Comparison of ENCODE assay signal across 24 cellular contexts in genomic region chr3:120604382-120604781, GRCh38.
"Had no signal": no experiment of that assay in that cellular context is flagged by ENCODE, and none has a peak within 500 bp of the region (broad histone marks: within the 10 kb centered on the region; RNA-seq: fewer than 3 reads in every experiment).

No MANE protein-coding gene starts in this region.

- H3K27ac Mint-ChIP-seq: activated B cell treated with CpG ODN at 0.5 μM for 24 hours; activated CD4-positive, alpha-beta T cell treated with anti-CD3 and anti-CD28 coated beads for 36 hours; activated naive CD8-positive, alpha-beta T cell treated with anti-CD3 and anti-CD28 coated beads for 36 hours; nephron; stimulated activated memory B cell treated with anti-CD40 and anti-IgM and Interleukin-4, amounts not matched to agents 10 μg/mL and 1 μg/mL and 100 μg/mL, for 72 hours; type B pancreatic cell had no signal

- FAIRE-seq: astrocyte, frontal cortex, small intestine had no signal

- H3K27me3 ChIP-seq: breast epithelium, colonic mucosa, esophagus muscularis mucosa, hepatocyte, testis had no signal

- H3K9me3 Mint-ChIP-seq: activated B cell treated with CpG ODN at 0.5 μM for 24 hours; activated naive CD8-positive, alpha-beta T cell treated with anti-CD3 and anti-CD28 coated beads for 36 hours; immature natural killer cell; nephron; stimulated activated memory B cell treated with anti-CD40 and anti-IgM and Interleukin-4, amounts not matched to agents 10 μg/mL and 1 μg/mL and 100 μg/mL, for 72 hours; type B pancreatic cell had no signal

- H3K4me1 Mint-ChIP-seq: activated B cell treated with CpG ODN at 0.5 μM for 24 hours; activated CD4-positive, alpha-beta T cell treated with anti-CD3 and anti-CD28 coated beads for 36 hours; stimulated activated memory B cell treated with anti-CD40 and anti-IgM and Interleukin-4, amounts not matched to agents 10 μg/mL and 1 μg/mL and 100 μg/mL, for 72 hours had no signal

- H3K27me3 Mint-ChIP-seq: activated B cell treated with CpG ODN at 0.5 μM for 24 hours; activated CD4-positive, alpha-beta T cell treated with anti-CD3 and anti-CD28 coated beads for 36 hours; activated naive CD8-positive, alpha-beta T cell treated with anti-CD3 and anti-CD28 coated beads for 36 hours; stimulated activated memory B cell treated with anti-CD40 and anti-IgM and Interleukin-4, amounts not matched to agents 10 μg/mL and 1 μg/mL and 100 μg/mL, for 72 hours; type B pancreatic cell had no signal

- DNase-seq: activated B cell treated with CpG ODN at 0.5 μM for 24 hours; activated CD4-positive, alpha-beta T cell treated with anti-CD3 and anti-CD28 coated beads for 36 hours; activated CD4-positive, alpha-beta T cell treated with anti-CD3 and anti-CD28 coated beads, Interleukin-2, amount 50 U/mL, for 48 hours; activated naive CD4-positive, alpha-beta T cell treated with Interleukin-2 at 50 U/mL for 16 hours; activated naive CD8-positive, alpha-beta T cell treated with anti-CD3 and anti-CD28 coated beads for 36 hours; activated T-cell treated with anti-CD3 and anti-CD28 coated beads, Interleukin-2, amount 50 U/mL, for 48 hours; colonic mucosa; glutamatergic neuron; immature natural killer cell; midbrain; posterior cingulate gyrus; small intestine; stimulated activated CD4-positive, alpha-beta T cell treated with anti-CD3 and anti-CD28 coated beads, Interleukin-2, amount 100 ng/mL, for 24 hours; T1000; testis had no signal

- H3K4me3 Mint-ChIP-seq: activated B cell treated with CpG ODN at 0.5 μM for 24 hours; activated CD4-positive, alpha-beta T cell treated with anti-CD3 and anti-CD28 coated beads for 36 hours; activated naive CD8-positive, alpha-beta T cell treated with anti-CD3 and anti-CD28 coated beads for 36 hours; immature natural killer cell; nephron; stimulated activated memory B cell treated with anti-CD40 and anti-IgM and Interleukin-4, amounts not matched to agents 10 μg/mL and 1 μg/mL and 100 μg/mL, for 72 hours; type B pancreatic cell had no signal

- ATAC-seq: activated CD4-positive, alpha-beta T cell treated with anti-CD3 and anti-CD28 coated beads for 36 hours; sciatic nerve; stimulated activated memory B cell treated with anti-CD40 and anti-IgM and Interleukin-4, amounts not matched to agents 10 μg/mL and 1 μg/mL and 100 μg/mL, for 72 hours had no signal

- H3K4me3 ChIP-seq: breast epithelium, colonic mucosa, esophagus muscularis mucosa, hepatocyte, testis had no signal

- H3K36me3 ChIP-seq: colonic mucosa had no signal
